Comparison of ENCODE assay signal across 19 cellular contexts in the genomic region with DNA sequence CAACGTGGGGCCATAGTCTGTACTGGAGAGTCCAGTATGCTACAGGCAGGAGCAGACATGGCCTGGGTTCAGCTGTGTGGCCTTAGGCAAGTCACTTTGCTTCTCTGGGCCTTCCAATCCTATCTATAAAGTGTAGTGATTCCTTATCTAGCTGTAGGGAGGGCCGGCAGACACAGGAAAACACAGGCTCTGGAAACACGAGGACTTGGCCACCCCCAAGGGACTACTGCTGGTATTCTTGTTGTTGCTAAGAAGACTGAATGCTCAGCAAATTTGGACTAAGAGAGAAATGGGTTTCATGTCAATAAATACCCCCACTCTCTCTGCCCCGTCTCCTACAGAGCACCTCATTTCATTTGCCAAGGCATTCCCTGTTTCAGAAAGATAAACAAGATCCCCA.
DNase-seq lines count a peak whose midpoint lies in the region; ATAC-seq and TF ChIP-seq lines count a peak whose summit lies in the region.
"Had no signal": no experiment of that assay in that cellular context is flagged by ENCODE, and none has a peak within 500 bp of the region (broad histone marks: within the 10 kb centered on the region; RNA-seq: fewer than 3 reads in every experiment).

No MANE protein-coding gene starts in this region.

- POLR2A ChIA-PET in MCF 10A (lab: Yijun Ruan, JAX) (no interaction called here), RWPE1 (lab: Yijun Ruan, JAX; ENCODE audit: low non-redundant PET) (no interaction called here)

- no peaks in the 10 kb centered on the region for H3K9me3 ChIP-seq in left ventricle myocardium inferior (replicated peaks)

- no peaks in the 10 kb centered on the region for H3K9me3 Mint-ChIP-seq in MCF 10A (ENCODE audit: unreplicated experiment)
- H3K9me3 Mint-ChIP-seq in natural killer cell treated with Interleukin-12 subunit alpha and Interleukin-12 subunit beta and Interleukin-15 and Interleukin-18, amount 100 ng/mL, for 72 hours = no peaks in the 10 kb centered on the region

- H3K4me1 Mint-ChIP-seq in MCF 10A (ENCODE audit: insufficient read depth, unreplicated experiment) = peaks cover 10% of the 10 kb centered on the region
- H3K4me1 Mint-ChIP-seq in natural killer cell treated with Interleukin-12 subunit alpha and Interleukin-12 subunit beta and Interleukin-15 and Interleukin-18, amount 100 ng/mL, for 72 hours (ENCODE audit: low read depth in 2 of 2) = no peaks in the 10 kb centered on the region

- no peak for ATAC-seq in natural killer cell treated with Interleukin-12 subunit alpha and Interleukin-12 subunit beta and Interleukin-15 and Interleukin-18, amount 100 ng/mL, for 72 hours
- ATAC-seq: PC-3 had no signal

- CTCF ChIA-PET in MCF 10A (lab: Yijun Ruan, JAX) = no interaction called here
- CTCF ChIA-PET in RWPE1 (lab: Yijun Ruan, JAX) = interaction anchor here (1.4 kb wide), 1 partner anchor 18 kb away, joined by 3 read pairs; no protein-coding TSS in a partner anchor

- H3K4me1 ChIP-seq in left ventricle myocardium inferior = peaks cover 11% of the 10 kb centered on the region

- peaks cover 11% of the 10 kb centered on the region for H3K27me3 ChIP-seq in left ventricle myocardium inferior (ENCODE audit: low read depth)

- peaks cover 11% of the 10 kb centered on the region for H3K27me3 Mint-ChIP-seq in MCF 10A (ENCODE audit: insufficient read depth, unreplicated experiment)
- peaks cover 12 to 18% of the 10 kb centered on the region in 2 donors for H3K27me3 Mint-ChIP-seq in natural killer cell treated with Interleukin-12 subunit alpha and Interleukin-12 subunit beta and Interleukin-15 and Interleukin-18, amount 100 ng/mL, for 72 hours

- no peak overlapping the region for H3K27ac Mint-ChIP-seq in MCF 10A (ENCODE audit: low read depth, unreplicated experiment)
- no peak overlapping the region for H3K27ac Mint-ChIP-seq in natural killer cell treated with Interleukin-12 subunit alpha and Interleukin-12 subunit beta and Interleukin-15 and Interleukin-18, amount 100 ng/mL, for 72 hours

- H3K4me3 ChIP-seq in left ventricle myocardium inferior = no peak overlapping the region

- H3K27ac ChIP-seq in left ventricle myocardium inferior (replicated peaks) (peak overlapping the region; percentile 39), cingulate gyrus (ENCODE audit: low read depth, low read length) (peak overlapping the region; percentile 80), RWPE1 (no peak overlapping the region)
- H3K27ac ChIP-seq: 22Rv1, C4-2B had no signal

- DNase-seq in left ventricle myocardium inferior (no peak), cardiac septum (ENCODE audit: low spot score) (no peak), islet precursor cell (peak; percentile 36), MCF 10A (ENCODE audit: unreplicated experiment) (no peak), RWPE1 (ENCODE audit: low spot score) (no peak), OCI-M2 (lab: John Stamatoyannopoulos, UW; ENCODE audit: unreplicated experiment) (no peak)
- DNase-seq in natural killer cell treated with Interleukin-12 subunit alpha and Interleukin-12 subunit beta and Interleukin-15 and Interleukin-18, amount 100 ng/mL, for 72 hours (ENCODE audit: low spot score) = no peak
- DNase-seq: AML-193, DMS79, KBM-7, NCI-H1105 treated with DMSO at 0.1 percent for 48 hours, NCI-H1694, NCI-H510A, NCI-H82, PC-3, RPMI8226 had no signal

- intact Hi-C loops in left ventricle myocardium inferior (cut with micrococcal nuclease) = no loop called here
- intact Hi-C loops in cardiac septum (cut with DNase I) = no loop called here
- intact Hi-C loops in MCF 10A (cut with micrococcal nuclease) = no loop called here

- H3K4me3 Mint-ChIP-seq in MCF 10A (ENCODE audit: unreplicated experiment) = no peak overlapping the region
- no peak overlapping the region for H3K4me3 Mint-ChIP-seq in natural killer cell treated with Interleukin-12 subunit alpha and Interleukin-12 subunit beta and Interleukin-15 and Interleukin-18, amount 100 ng/mL, for 72 hours

- no TSS peak for BruUV-seq in MCF 10A (replicated peaks; lab: Mats Ljungman, UMichigan)

- H3K36me3 ChIP-seq in left ventricle myocardium inferior = no peaks in the 10 kb centered on the region

- TF ChIP-seq CTCF in left ventricle myocardium inferior (IDR thresholded peaks at IDR 0.05; ENCODE audit: borderline replicate concordance) (no peak), MCF 10A (IDR thresholded peaks at IDR 0.05; ENCODE audit: unreplicated experiment) (no peak), RWPE1 (conservative IDR thresholded peaks at IDR 0.05; ENCODE audit: low read depth) (no peak)

- no peaks in the 10 kb centered on the region for H3K36me3 Mint-ChIP-seq in MCF 10A (ENCODE audit: insufficient read depth, unreplicated experiment)
- no peaks in the 10 kb centered on the region for H3K36me3 Mint-ChIP-seq in natural killer cell treated with Interleukin-12 subunit alpha and Interleukin-12 subunit beta and Interleukin-15 and Interleukin-18, amount 100 ng/mL, for 72 hours
